Comparison of ENCODE assay signal across 10 cellular contexts in the genomic region with DNA sequence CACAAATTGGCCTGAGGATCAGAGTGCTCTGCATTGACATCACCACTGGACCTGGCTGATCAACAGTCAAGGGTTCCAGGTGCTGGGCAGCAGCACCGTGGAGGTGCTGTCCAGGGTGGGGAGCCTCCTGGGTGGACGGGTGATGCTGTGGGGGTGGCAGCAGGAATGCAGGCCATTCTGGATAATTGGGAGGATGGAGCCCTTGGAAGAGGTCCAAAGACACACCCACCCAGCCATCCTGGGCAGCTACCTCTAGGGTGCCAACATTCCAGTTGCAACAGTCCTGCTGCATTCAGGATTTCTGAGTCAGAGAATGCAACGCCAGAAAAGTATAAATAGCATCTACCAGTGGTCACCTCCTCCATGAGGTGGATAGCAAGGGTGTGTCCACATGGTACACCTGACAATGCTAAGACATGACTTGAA. TPM values are rescaled to one million over a fixed set of nuclear protein-coding genes. Genes with fewer than 3 reads are reported as not detected.
A peak's percentile ranks its signal among the peaks of the same experiment; 100 is the strongest.
DNase-seq lines count a peak whose midpoint lies in the region; ATAC-seq and TF ChIP-seq lines count a peak whose summit lies in the region.
"Had no signal": no experiment of that assay in that cellular context is flagged by ENCODE, and none has a peak within 500 bp of the region (broad histone marks: within the 10 kb centered on the region; RNA-seq: fewer than 3 reads in every experiment).

No MANE protein-coding gene starts in this region.

- H3K4me1 ChIP-seq in uterus = no peaks in the 10 kb centered on the region

- ATAC-seq in left cardiac atrium (peak in 1 of 2 donors; percentile 77), Right ventricle myocardium inferior (no peak), HG03159 (IDR thresholded peaks at IDR 0.05; ENCODE audit: unreplicated experiment) (no peak)

- intact Hi-C loops in left cardiac atrium (cut with DNase I) = no loop called here
- intact Hi-C loops in Right ventricle myocardium inferior (cut with DNase I) = no loop called here
- intact Hi-C loops in activated T-helper 1 cell treated with anti-CD3 and anti-CD28 coated beads, Interleukin-12 subunit alpha, Interleukin-12 subunit beta, Interleukin-2, Interleukin-4 antibody, amounts not matched to agents 30 ng/mL and 10 ng/mL and 1 ng/mL, durations not matched to agents 14 hours and 24 hours and 36 hours (cut with micrococcal nuclease) = loop anchor here (10.0 kb wide), 1 partner anchor 1248 kb away; the partner anchor contains the start of gene RPS17
- intact Hi-C loops in uterus (cut with DNase I; ENCODE audit: low total_unique reads) = no loop called here

- H3K36me3 ChIP-seq in uterus = no peaks in the 10 kb centered on the region

- H3K9me3 Mint-ChIP-seq in activated T-helper 1 cell treated with anti-CD3 and anti-CD28 coated beads, Interleukin-12 subunit alpha, Interleukin-12 subunit beta, Interleukin-2, Interleukin-4 antibody, amounts not matched to agents 30 ng/mL and 10 ng/mL and 1 ng/mL, durations not matched to agents 14 hours and 24 hours and 36 hours = no peaks in the 10 kb centered on the region
- H3K9me3 Mint-ChIP-seq: endodermal cell had no signal

- no peaks in the 10 kb centered on the region for H3K9me3 ChIP-seq in uterus

- H3K27ac ChIP-seq in layer of hippocampus (ENCODE audit: low read depth, low read length) (peak overlapping the region; percentile 47), uterus (peak overlapping the region; percentile 22 to 37)
- H3K27ac ChIP-seq: SK-N-MC had no signal

- H3K4me3 Mint-ChIP-seq in activated T-helper 1 cell treated with anti-CD3 and anti-CD28 coated beads, Interleukin-12 subunit alpha, Interleukin-12 subunit beta, Interleukin-2, Interleukin-4 antibody, amounts not matched to agents 30 ng/mL and 10 ng/mL and 1 ng/mL, durations not matched to agents 14 hours and 24 hours and 36 hours = peak overlapping the region; percentile 97
- H3K4me3 Mint-ChIP-seq: endodermal cell had no signal

- peak; percentile 43 for DNase-seq in left cardiac atrium
- DNase-seq in Right ventricle myocardium inferior (ENCODE audit: missing footprints) = no peak
- DNase-seq in activated T-helper 1 cell treated with anti-CD3 and anti-CD28 coated beads, Interleukin-12 subunit alpha, Interleukin-12 subunit beta, Interleukin-2, Interleukin-4 antibody, amounts not matched to agents 30 ng/mL and 10 ng/mL and 1 ng/mL, durations not matched to agents 14 hours and 24 hours and 36 hours (ENCODE audit: low spot score) = no peak
- DNase-seq in uterus = no peak
- no peak for DNase-seq in GM19238 (ENCODE audit: insufficient read length, low spot score)
- no peak for DNase-seq in KBM-7

- H3K27me3 ChIP-seq in layer of hippocampus (ENCODE audit: control insufficient read depth, insufficient read depth, low read length) (no peaks in the 10 kb centered on the region), uterus (no peaks in the 10 kb centered on the region)

- TF ChIP-seq CTCF in uterus (IDR thresholded peaks at IDR 0.05) = no peak

- H3K27ac Mint-ChIP-seq in activated T-helper 1 cell treated with anti-CD3 and anti-CD28 coated beads, Interleukin-12 subunit alpha, Interleukin-12 subunit beta, Interleukin-2, Interleukin-4 antibody, amounts not matched to agents 30 ng/mL and 10 ng/mL and 1 ng/mL, durations not matched to agents 14 hours and 24 hours and 36 hours = peak overlapping the region; percentile 94
- H3K27ac Mint-ChIP-seq: endodermal cell had no signal

- no peak for TF ChIP-seq POLR2A in uterus (IDR thresholded peaks at IDR 0.05)

- peaks cover 49% of the 10 kb centered on the region for H3K36me3 Mint-ChIP-seq in activated T-helper 1 cell treated with anti-CD3 and anti-CD28 coated beads, Interleukin-12 subunit alpha, Interleukin-12 subunit beta, Interleukin-2, Interleukin-4 antibody, amounts not matched to agents 30 ng/mL and 10 ng/mL and 1 ng/mL, durations not matched to agents 14 hours and 24 hours and 36 hours (ENCODE audit: low read depth)

- H3K27me3 Mint-ChIP-seq in activated T-helper 1 cell treated with anti-CD3 and anti-CD28 coated beads, Interleukin-12 subunit alpha, Interleukin-12 subunit beta, Interleukin-2, Interleukin-4 antibody, amounts not matched to agents 30 ng/mL and 10 ng/mL and 1 ng/mL, durations not matched to agents 14 hours and 24 hours and 36 hours (ENCODE audit: insufficient read depth) = no peaks in the 10 kb centered on the region

- peaks cover 96% of the 10 kb centered on the region for H3K4me1 Mint-ChIP-seq in activated T-helper 1 cell treated with anti-CD3 and anti-CD28 coated beads, Interleukin-12 subunit alpha, Interleukin-12 subunit beta, Interleukin-2, Interleukin-4 antibody, amounts not matched to agents 30 ng/mL and 10 ng/mL and 1 ng/mL, durations not matched to agents 14 hours and 24 hours and 36 hours (ENCODE audit: low read depth)

- no peak overlapping the region for H3K4me3 ChIP-seq in uterus
- H3K4me3 ChIP-seq: SK-N-MC had no signal

- in situ Hi-C loops in KBM-7 (cut with MboI; ENCODE audit: low pct_unique_long_range_greater_than_20kb, low sequenced_read_pairs) = no loop called here

RNA-seq across cellular contexts. Expression of gene STARD5, which starts 26.8 kb away (rescaled TPM):
- 1 to 10 TPM; 2.0 to 5.7 TPM for total RNA-seq in left cardiac atrium
- 2.2 TPM for total RNA-seq in Right ventricle myocardium inferior
- total RNA-seq in activated T-helper 1 cell treated with anti-CD3 and anti-CD28 coated beads, Interleukin-12 subunit alpha, Interleukin-12 subunit beta, Interleukin-2, Interleukin-4 antibody, amounts not matched to agents 30 ng/mL and 10 ng/mL and 1 ng/mL, durations not matched to agents 14 hours and 24 hours and 36 hours = 4.5 and 4.6 TPM in 2 replicates
- total RNA-seq in uterus = 10 to 100 TPM in 3 of 4 donors, 1 to 10 TPM in 1; 8.5 to 20.6 (median 19.7) TPM
